9 cellular contexts compared by ENCODE assay signal in the genomic region with DNA sequence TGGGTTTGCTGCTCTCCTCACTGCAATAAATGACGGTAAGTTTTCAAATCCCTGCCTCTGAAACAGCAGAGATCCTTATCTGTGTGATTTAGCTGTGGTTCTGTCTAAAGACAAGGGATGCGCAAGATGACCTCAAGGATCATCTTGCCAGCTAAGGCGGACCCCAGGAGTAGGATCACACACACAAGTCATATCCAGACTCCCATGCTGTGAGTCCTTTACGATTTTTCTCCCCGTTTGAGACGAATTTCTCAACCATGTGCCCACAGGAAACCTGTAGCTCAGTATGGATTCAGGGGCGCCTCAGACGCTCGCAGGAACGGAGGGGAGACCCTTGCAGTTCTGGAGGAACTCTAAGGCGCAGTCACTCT. TPM values are rescaled to one million over a fixed set of nuclear protein-coding genes. Genes with fewer than 3 reads are reported as not detected.
DNase-seq lines count a peak whose midpoint lies in the region; ATAC-seq, FAIRE-seq and TF ChIP-seq lines count a peak whose summit lies in the region.
"Had no signal": no experiment of that assay in that cellular context is flagged by ENCODE, and none has a peak within 500 bp of the region (broad histone marks: within the 10 kb centered on the region; RNA-seq: fewer than 3 reads in every experiment).

No MANE protein-coding gene starts in this region.

- DNase-seq in A549 (ENCODE audit: low read depth in 1 of 2, low spot score in 1 of 2) (peak in 1 of 2 experiments; percentile 49), HT1080 (ENCODE audit: low read depth) (peak; percentile 24), small intestine (no peak), NCI-H2029 treated with DMSO at 0.1 percent for 48 hours (lab: John Stamatoyannopoulos, UW) (no peak), NCI-H2081 treated with DMSO at 0.1 percent for 48 hours (lab: John Stamatoyannopoulos, UW) (no peak)

- H3K27me3 ChIP-seq in small intestine (ENCODE audit: control insufficient read depth in 2 of 2, insufficient read depth in 2 of 2, low read length in 2 of 2), result no peaks in the 10 kb centered on the region

- peak overlapping the region; percentile 90 for H3K4me2 ChIP-seq in A549

- no peaks in the 10 kb centered on the region for H3K9me3 Mint-ChIP-seq in activated naive CD8-positive, alpha-beta T cell (ENCODE audit: low read depth)

- H3K4me1 Mint-ChIP-seq in activated naive CD8-positive, alpha-beta T cell (ENCODE audit: low read depth), result no peaks in the 10 kb centered on the region

- TF ChIP-seq CTCF in A549 (IDR thresholded peaks at IDR 0.05), result no peak

- H3K36me3 Mint-ChIP-seq in activated naive CD8-positive, alpha-beta T cell, result no peaks in the 10 kb centered on the region

- no peak for TF ChIP-seq RAD21 in A549 (conservative IDR thresholded peaks at IDR 0.05 in 1 of 2, IDR thresholded peaks at IDR 0.05 in 1 of 2)

- no peaks in the 10 kb centered on the region for H3K27me3 Mint-ChIP-seq in activated naive CD8-positive, alpha-beta T cell

- no peak for TF ChIP-seq POLR2A in A549 (IDR thresholded peaks at IDR 0.05; ENCODE audit: low read length)

- POLR2A ChIA-PET in A549 (lab: Yijun Ruan, JAX), result interaction anchor here (1.0 kb wide), 1 partner anchor 30 kb away, joined by 3 read pairs; a partner anchor contains a TSS

- H3K9me3 ChIP-seq in A549, result no peaks in the 10 kb centered on the region
- no peaks in the 10 kb centered on the region for H3K9me3 ChIP-seq in small intestine (ENCODE audit: control insufficient read depth, low read depth)

- H3K4me3 ChIP-seq in A549 (peak overlapping the region; percentile 72), iPS-11a (ENCODE audit: low read depth, low read length) (peak overlapping the region; percentile 87), small intestine (ENCODE audit: low read depth in 1 of 2, low read length in 2 of 2) (peak overlapping the region; percentile 88 to 99)

- FAIRE-seq in A549 (lab: Jason Lieb, UNC) (no peak), small intestine (lab: Jason Lieb, UNC) (no peak)

- WGBS in A549 (ENCODE audit: missing lambda C conversion rate), result 2% methylated on average over 11 of the region's 11 CpGs
- 0 to 2% (median 0%) methylated on average over 11 of the region's 11 CpGs for WGBS in small intestine, 3 donors

- peak overlapping the region; percentile 100 for H3K27ac Mint-ChIP-seq in activated naive CD8-positive, alpha-beta T cell

- ATAC-seq in A549, result peak in 1 of 2 experiments; percentile 47; a peak in 5 of 6 replicates
- ATAC-seq in GM18511 (IDR thresholded peaks at IDR 0.05; ENCODE audit: unreplicated experiment), result peak; percentile 40

- no peak overlapping the region for H3K4me3 Mint-ChIP-seq in activated naive CD8-positive, alpha-beta T cell

- CTCF ChIA-PET in A549 (lab: Yijun Ruan, JAX), result interaction anchor here (0.5 to 4.7 kb wide), 46 partner anchors 9 to 566 kb away, joined by 3 to 39 read pairs (median 4); a partner anchor contains a TSS

- H3K27ac ChIP-seq in A549 (peak overlapping the region; percentile 85 to 93), small intestine (ENCODE audit: low read depth in 1 of 2, low read length in 1 of 2) (peak overlapping the region in 1 of 2 donors; percentile 93)

- H3K4me1 ChIP-seq in A549, result peaks cover 24% of the 10 kb centered on the region
- peaks cover 2 to 12% of the 10 kb centered on the region in 2 donors for H3K4me1 ChIP-seq in small intestine (ENCODE audit: control insufficient read depth in 2 of 2, insufficient read depth in 1 of 2, low read depth in 1 of 2, low read length in 1 of 2)

- no peaks in the 10 kb centered on the region for H3K36me3 ChIP-seq in small intestine (ENCODE audit: control insufficient read depth in 2 of 2, insufficient read depth in 2 of 2, low read length in 2 of 2)

- TF ChIP-seq EP300 in A549 (IDR thresholded peaks at IDR 0.05), result no peak

TF ChIP-seq in A549, 52 proteins besides CTCF, POLR2A, EP300 and RAD21:
- TF ChIP-seq FOXS1 (CRISPR knock-in tag; IDR thresholded peaks at IDR 0.05) (no peak), HEYL (CRISPR knock-in tag; IDR thresholded peaks at IDR 0.05) (no peak), EHF (CRISPR knock-in tag; IDR thresholded peaks at IDR 0.05) (no peak), GATA3 (IDR thresholded peaks at IDR 0.05; ENCODE audit: borderline replicate concordance) (peak; percentile 44; the same call in 1 of the 2 replicates)
- TF ChIP-seq, protein P1, sequence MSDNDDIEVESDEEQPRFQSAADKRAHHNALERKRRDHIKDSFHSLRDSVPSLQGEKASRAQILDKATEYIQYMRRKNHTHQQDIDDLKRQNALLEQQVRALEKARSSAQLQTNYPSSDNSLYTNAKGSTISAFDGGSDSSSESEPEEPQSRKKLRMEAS (IDR thresholded peaks at IDR 0.05), result no peak

RNA-seq across cellular contexts. Expression of a gene that starts 11.1 kb away (rescaled TPM):
- polyA plus RNA-seq in A549 (2011; rRNA removed), result 95.1 and 99.1 TPM in 2 replicates
- 104 and 126 TPM in 2 replicates for polyA plus RNA-seq in A549 (2012; cell fraction: cytosol; rRNA removed)
- polyA plus RNA-seq in A549 (2012; cell fraction: nucleus; rRNA removed), result 208 and 237 TPM in 2 replicates
- 104 to 107 TPM (median 106 TPM) in 3 replicates for polyA plus RNA-seq in A549 (2017; fragmentation: RNase III; extraction: RNeasy Plus Mini Kit Qiagen cat#74134 plus additional on column Dnase treatment)
- polyA minus RNA-seq in A549 (2011; rRNA and poly(A)+ RNA removed), result 225 and 253 TPM in 2 replicates
- 73.0 and 84.6 TPM in 2 replicates for total RNA-seq in HT1080 (2014; rRNA removed; shearing (Covaris generic))
- 47.5 and 54.4 TPM in 2 replicates for polyA plus RNA-seq in HT1080 (2015; cell fraction: cytosol; rRNA removed)
- 85.8 and 101 TPM in 2 replicates for polyA plus RNA-seq in HT1080 (2015; cell fraction: nucleus; rRNA removed)
- polyA plus RNA-seq in small intestine, result 10 to 100 TPM; 72.7 to 92.8 (median 80.2) TPM

RNA-seq across cellular contexts. Expression of a gene that starts 30.2 kb away (rescaled TPM):
- polyA plus RNA-seq in A549 (2011; rRNA removed) (0.88 and 1.6 TPM in 2 replicates), A549 (2017; fragmentation: RNase III; extraction: RNeasy Plus Mini Kit Qiagen cat#74134 plus additional on column Dnase treatment) (1.9 to 2.4 TPM (median 2.0 TPM) in 3 replicates), small intestine (1 to 10 TPM in 1 of 3 donors, under 1 TPM in 2; 0.22 to 1.4 (median 0.81) TPM)
- polyA plus RNA-seq in A549 (2012; cell fraction: cytosol; rRNA removed), result 1.5 and 2.1 TPM in 2 replicates
- polyA plus RNA-seq in A549 (2012; cell fraction: nucleus; rRNA removed), result 2.6 and 2.8 TPM in 2 replicates
- polyA minus RNA-seq in A549 (2011; rRNA and poly(A)+ RNA removed), result 0.87 and 1.4 TPM in 2 replicates
- 0.37 and 2.2 TPM in 2 replicates for total RNA-seq in HT1080 (2014; rRNA removed; shearing (Covaris generic))
- 1.3 and 2.9 TPM in 2 replicates for polyA plus RNA-seq in HT1080 (2015; cell fraction: cytosol; rRNA removed)
- polyA plus RNA-seq in HT1080 (2015; cell fraction: nucleus; rRNA removed), result 1.9 and 2.3 TPM in 2 replicates

RNA-seq across cellular contexts. Expression of a gene that starts 30.3 kb away (rescaled TPM):
- polyA plus RNA-seq in A549 (2011; rRNA removed), result 47.4 and 59.1 TPM in 2 replicates
- 115 and 130 TPM in 2 replicates for polyA plus RNA-seq in A549 (2012; cell fraction: cytosol; rRNA removed)
- 140 and 198 TPM in 2 replicates for polyA plus RNA-seq in A549 (2012; cell fraction: nucleus; rRNA removed)
- polyA plus RNA-seq in A549 (2017; fragmentation: RNase III; extraction: RNeasy Plus Mini Kit Qiagen cat#74134 plus additional on column Dnase treatment), result 59.4 to 68.5 TPM (median 62.5 TPM) in 3 replicates
- polyA minus RNA-seq in A549 (2011; rRNA and poly(A)+ RNA removed), result 120 and 127 TPM in 2 replicates
- 59.7 and 66.7 TPM in 2 replicates for total RNA-seq in HT1080 (2014; rRNA removed; shearing (Covaris generic))
- polyA plus RNA-seq in HT1080 (2015; cell fraction: cytosol; rRNA removed), result 61.0 and 73.3 TPM in 2 replicates
- 59.2 and 63.0 TPM in 2 replicates for polyA plus RNA-seq in HT1080 (2015; cell fraction: nucleus; rRNA removed)
- 1 to 10 TPM; 1.6 to 8.9 (median 3.5) TPM for polyA plus RNA-seq in small intestine

RNA-seq across cellular contexts. Expression of a gene that starts 48.0 kb away (rescaled TPM):
- polyA plus RNA-seq in A549 (2011; rRNA removed), result 1.1 and 1.3 TPM in 2 replicates
- 0.04 and 0.18 TPM in 2 replicates for polyA plus RNA-seq in A549 (2012; cell fraction: cytosol; rRNA removed)
- 0.62 and 0.70 TPM in 2 replicates for polyA plus RNA-seq in A549 (2012; cell fraction: nucleus; rRNA removed)
- 0.38 to 0.63 TPM (median 0.50 TPM) in 3 replicates for polyA plus RNA-seq in A549 (2017; fragmentation: RNase III; extraction: RNeasy Plus Mini Kit Qiagen cat#74134 plus additional on column Dnase treatment)
- 1.2 and 1.3 TPM in 2 replicates for polyA minus RNA-seq in A549 (2011; rRNA and poly(A)+ RNA removed)
- total RNA-seq in HT1080 (2014; rRNA removed; shearing (Covaris generic)), result not detected in 2 replicates
- polyA plus RNA-seq in HT1080 (2015; cell fraction: cytosol; rRNA removed), result 0.03 TPM in 1 of 2 replicates, not detected in the other
- 0.59 and 3.0 TPM in 2 replicates for polyA plus RNA-seq in HT1080 (2015; cell fraction: nucleus; rRNA removed)
- polyA plus RNA-seq in small intestine, result 1 to 10 TPM in 1 of 3 donors, under 1 TPM in 1, not detected in 1; 0.43 to 2.0 TPM
- total RNA-seq: pulmonary artery endothelial cell had no signal

RNA-seq across cellular contexts. Expression of a gene that starts 50.5 kb away (rescaled TPM):
- polyA plus RNA-seq in A549 (2011; rRNA removed), result 15.1 and 15.9 TPM in 2 replicates
- 19.6 and 25.6 TPM in 2 replicates for polyA plus RNA-seq in A549 (2012; cell fraction: cytosol; rRNA removed)
- polyA plus RNA-seq in A549 (2012; cell fraction: nucleus; rRNA removed), result 55.8 and 59.5 TPM in 2 replicates
- 15.6 to 21.2 TPM (median 20.1 TPM) in 3 replicates for polyA plus RNA-seq in A549 (2017; fragmentation: RNase III; extraction: RNeasy Plus Mini Kit Qiagen cat#74134 plus additional on column Dnase treatment)
- polyA minus RNA-seq in A549 (2011; rRNA and poly(A)+ RNA removed), result 18.9 and 19.5 TPM in 2 replicates
- total RNA-seq in HT1080 (2014; rRNA removed; shearing (Covaris generic)), result 15.8 and 21.1 TPM in 2 replicates
- polyA plus RNA-seq in HT1080 (2015; cell fraction: cytosol; rRNA removed), result 9.5 and 11.3 TPM in 2 replicates
- polyA plus RNA-seq in HT1080 (2015; cell fraction: nucleus; rRNA removed), result 28.7 and 32.0 TPM in 2 replicates
- 10 to 100 TPM; 51.1 to 78.7 (median 60.7) TPM for polyA plus RNA-seq in small intestine

Comparison
In these comparisons a context has a peak if more than half of its experiments do, and no peak if none do; other contexts are left out.
1. RNA of a gene that starts 30.3 kb away (polyA plus RNA-seq): 47.4 to 198 TPM in A549; 1.6 to 8.9 TPM in small intestine; every median in the first group is over 4 times any median in the second.
2. Peak in every context shown above with its lines, with median percentiles within 50 percentile points of each other: H3K4me3 ChIP-seq.